ENCODE assay signal across 1 cellular context in the genomic region with DNA sequence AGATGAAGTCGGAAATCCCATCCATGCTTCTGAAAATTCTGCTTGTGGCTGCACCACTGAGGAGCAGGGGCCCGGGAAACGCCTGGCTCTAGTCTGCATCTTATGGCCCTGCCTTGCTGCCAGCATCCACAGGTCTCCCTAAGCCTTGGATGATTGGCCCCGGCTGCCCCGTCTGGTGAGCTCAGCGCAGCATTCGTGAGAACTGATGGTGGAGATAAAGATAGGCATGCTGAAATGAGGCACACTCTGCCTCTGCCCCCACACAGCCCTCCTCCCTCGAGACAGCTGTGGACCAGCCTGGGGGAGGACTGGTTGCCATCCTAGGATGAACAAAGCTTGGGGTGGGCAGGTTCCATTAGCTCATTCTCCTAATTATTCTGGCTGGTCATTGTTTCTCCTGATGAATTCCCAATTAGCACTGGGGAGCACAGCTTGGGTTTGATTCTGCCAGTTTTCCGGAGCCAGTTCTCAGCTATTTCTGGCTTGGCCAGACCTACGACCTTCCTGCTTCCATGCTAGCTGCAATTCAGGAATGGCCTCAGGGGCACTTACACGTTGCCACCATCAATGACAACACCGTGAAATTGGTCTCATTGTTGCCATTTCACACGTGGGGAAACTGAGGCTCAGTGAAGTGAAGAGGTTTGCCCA.
TF ChIP-seq lines count a peak whose summit lies in the region.

No MANE protein-coding gene starts in this region.

TF ChIP-seq in H1, 55 proteins besides CTCF, POLR2A, EP300 and RAD21:
- TF ChIP-seq JUND (IDR thresholded peaks at IDR 0.05; ENCODE audit: low read length) (no peak), EGR1 (IDR thresholded peaks at IDR 0.05; ENCODE audit: borderline replicate concordance, low read depth, low read length) (no peak), TBP (IDR thresholded peaks at IDR 0.05; ENCODE audit: low read depth, low read length) (no peak), POU5F1 (IDR thresholded peaks at IDR 0.05; ENCODE audit: low read depth, low read length) (no peak), RBBP5 (IDR thresholded peaks at IDR 0.05; ENCODE audit: borderline replicate concordance, low read depth, low read length) (no peak), ASH2L (IDR thresholded peaks at IDR 0.05; ENCODE audit: low read length) (no peak), NRF1 (IDR thresholded peaks at IDR 0.05; ENCODE audit: low read depth, low read length) (no peak), GTF2F1 (IDR thresholded peaks at IDR 0.05; ENCODE audit: borderline replicate concordance, low read depth, low read length) (no peak), MAFK (IDR thresholded peaks at IDR 0.05; ENCODE audit: low read depth, low read length) (no peak)
